Comparison of ENCODE assay signal across 8 cellular contexts in genomic region chr5:149962040-149962439, GRCh38. TPM values are rescaled to one million over a fixed set of nuclear protein-coding genes. Genes with fewer than 3 reads are reported as not detected.
DNase-seq lines count a peak whose midpoint lies in the region; ATAC-seq, FAIRE-seq and TF ChIP-seq lines count a peak whose summit lies in the region.

No MANE protein-coding gene starts in this region.

- ATAC-seq in HG03045 (IDR thresholded peaks at IDR 0.05; ENCODE audit: unreplicated experiment) (no peak), gastrocnemius medialis (no peak)

- no peaks in the 10 kb centered on the region for H3K9me3 ChIP-seq in adipocyte (ENCODE audit: control insufficient read depth, low read length)
- H3K9me3 ChIP-seq in kidney (ENCODE audit: control insufficient read depth in 1 of 2, low read length in 2 of 2) = no peaks in the 10 kb centered on the region
- no peaks in the 10 kb centered on the region for H3K9me3 ChIP-seq in gastrocnemius medialis

- H3K27ac ChIP-seq in kidney (ENCODE audit: low read depth in 2 of 2, low read length in 2 of 2) = no peak overlapping the region
- H3K27ac ChIP-seq in gastrocnemius medialis = no peak overlapping the region

- H3K27me3 ChIP-seq in adipocyte (replicated peaks; ENCODE audit: control insufficient read depth, insufficient read depth, low read length) (no peaks in the 10 kb centered on the region), gastrocnemius medialis (no peaks in the 10 kb centered on the region)

- CTCF ChIA-PET in activated naive CD4-positive, alpha-beta T cell treated with anti-CD3 and anti-CD28 coated beads, Interleukin-2, amount 10 ng/mL, durations not matched to agents 7 days and 5 days (lab: Charles Lee) = interaction anchor here (0.6 to 6.6 kb wide), 28 partner anchors 9 to 325 kb away, joined by 3 to 180 read pairs (median 4); partner anchors contain the start of gene TIGD6

- TF ChIP-seq CTCF in NB4 (IDR thresholded peaks at IDR 0.05; ENCODE audit: low read depth, low read length) (peak; percentile 36), kidney (IDR thresholded peaks at IDR 0.05; ENCODE audit: borderline replicate concordance, extremely low read depth, insufficient read depth) (peak; percentile 35), gastrocnemius medialis (IDR thresholded peaks at IDR 0.05 in 4 of 5, conservative IDR thresholded peaks at IDR 0.05 in 1 of 5) (peak in 2 of 5 experiments; percentile 14 to 24)

- no peak overlapping the region for H3K4me3 ChIP-seq in NB4 (ENCODE audit: low read depth, low read length)
- H3K4me3 ChIP-seq in adipocyte (ENCODE audit: low read length) = no peak overlapping the region
- no peak overlapping the region for H3K4me3 ChIP-seq in kidney (ENCODE audit: low read length in 2 of 2)
- no peak overlapping the region for H3K4me3 ChIP-seq in gastrocnemius medialis

- H3K9ac ChIP-seq in adipocyte (ENCODE audit: low read length) (no peak overlapping the region), kidney (ENCODE audit: low read length in 2 of 2) (no peak overlapping the region)

- peaks cover 7% of the 10 kb centered on the region for H3K4me1 ChIP-seq in adipocyte (ENCODE audit: control insufficient read depth, insufficient read depth, low read length)
- H3K4me1 ChIP-seq in kidney (ENCODE audit: control insufficient read depth in 1 of 2, insufficient read depth in 1 of 2, low read depth in 1 of 2, low read length in 2 of 2) = peaks cover 0 to 11% of the 10 kb centered on the region in 2 donors
- peaks cover 8 to 15% of the 10 kb centered on the region in 2 donors for H3K4me1 ChIP-seq in gastrocnemius medialis

- FAIRE-seq in kidney (lab: Jason Lieb, UNC) = no peak

- no peaks in the 10 kb centered on the region for H3K27me3 Mint-ChIP-seq in activated naive CD4-positive, alpha-beta T cell treated with anti-CD3 and anti-CD28 coated beads, Interleukin-2, amount 10 ng/mL, durations not matched to agents 7 days and 5 days

- H3K36me3 Mint-ChIP-seq in activated naive CD4-positive, alpha-beta T cell treated with anti-CD3 and anti-CD28 coated beads, Interleukin-2, amount 10 ng/mL, durations not matched to agents 7 days and 5 days = peaks cover 5% of the 10 kb centered on the region

- peaks cover 3% of the 10 kb centered on the region for H3K9me3 Mint-ChIP-seq in activated naive CD4-positive, alpha-beta T cell treated with anti-CD3 and anti-CD28 coated beads, Interleukin-2, amount 10 ng/mL, durations not matched to agents 7 days and 5 days

- TF ChIP-seq POLR2A in NB4 (IDR thresholded peaks at IDR 0.05; ENCODE audit: extremely low read depth, insufficient read length) (no peak), gastrocnemius medialis (IDR thresholded peaks at IDR 0.05) (no peak)

- intact Hi-C loops in kidney (cut with DNase I) = no loop called here
- intact Hi-C loops in gastrocnemius medialis (cut with DNase I; ENCODE audit: low total_unique reads) = loop anchor here (5.0 kb wide), 1 partner anchor 105 kb away; no protein-coding TSS in a partner anchor

- in situ Hi-C loops in gastrocnemius medialis (cut with MboI; ENCODE audit: low sequenced_read_pairs in 4 of 4) = no loop called here

- H3K27ac Mint-ChIP-seq in activated naive CD4-positive, alpha-beta T cell treated with anti-CD3 and anti-CD28 coated beads, Interleukin-2, amount 10 ng/mL, durations not matched to agents 7 days and 5 days = no peak overlapping the region

- H3K4me1 Mint-ChIP-seq in activated naive CD4-positive, alpha-beta T cell treated with anti-CD3 and anti-CD28 coated beads, Interleukin-2, amount 10 ng/mL, durations not matched to agents 7 days and 5 days = peaks cover 32% of the 10 kb centered on the region

- H3K4me3 Mint-ChIP-seq in activated naive CD4-positive, alpha-beta T cell treated with anti-CD3 and anti-CD28 coated beads, Interleukin-2, amount 10 ng/mL, durations not matched to agents 7 days and 5 days = peak overlapping the region; percentile 80

- no peaks in the 10 kb centered on the region for H3K36me3 ChIP-seq in adipocyte (ENCODE audit: control insufficient read depth, insufficient read depth, low read length, severe bottlenecking)
- no peaks in the 10 kb centered on the region for H3K36me3 ChIP-seq in kidney (ENCODE audit: control insufficient read depth in 1 of 2, insufficient read depth in 2 of 2, low read length in 2 of 2)
- no peaks in the 10 kb centered on the region for H3K36me3 ChIP-seq in gastrocnemius medialis

- no peak for DNase-seq in activated naive CD4-positive, alpha-beta T cell treated with anti-CD3 and anti-CD28 coated beads, Interleukin-2, amount 10 ng/mL, durations not matched to agents 7 days and 5 days
- no peak for DNase-seq in activated naive CD4-positive, alpha-beta T cell (lab: John Stamatoyannopoulos, UW)
- DNase-seq in NB4 (ENCODE audit: low read depth) = peak; percentile 55
- peak; percentile 78 for DNase-seq in adipocyte (ENCODE audit: low read depth)
- no peak for DNase-seq in kidney
- DNase-seq in T1000 (lab: John Stamatoyannopoulos, UW) = no peak
- no peak for DNase-seq in gastrocnemius medialis

RNA-seq across cellular contexts. Expression of gene SLC26A2, which starts 1.5 kb away (rescaled TPM):
- total RNA-seq in kidney = 18.4 TPM
- 2.2 TPM for polyA plus RNA-seq in kidney (ENCODE audit: insufficient read depth, low read depth, low replicate concordance)
- 1 to 10 TPM; 3.0 to 9.9 (median 6.9) TPM for total RNA-seq in gastrocnemius medialis

RNA-seq across cellular contexts. Expression of gene PDE6A, which starts 17.4 kb away (rescaled TPM):
- total RNA-seq in kidney = 0.03 TPM
- polyA plus RNA-seq in kidney (ENCODE audit: insufficient read depth, low read depth, low replicate concordance) = not detected
- not detected for total RNA-seq in gastrocnemius medialis

RNA-seq across cellular contexts. Expression of gene TIGD6, which starts 38.4 kb away (rescaled TPM):
- 6.0 TPM for total RNA-seq in kidney
- polyA plus RNA-seq in kidney (ENCODE audit: insufficient read depth, low read depth, low replicate concordance) = 7.0 TPM
- total RNA-seq in gastrocnemius medialis = 1 to 10 TPM in 3 of 4 donors, under 1 TPM in 1; 0.62 to 3.0 (median 2.3) TPM

RNA-seq across cellular contexts. Expression of gene HMGXB3, which starts 38.5 kb away (rescaled TPM):
- total RNA-seq in kidney (29.3 TPM), gastrocnemius medialis (10 to 100 TPM; 19.7 to 27.0 (median 23.9) TPM)
- 9.5 TPM for polyA plus RNA-seq in kidney (ENCODE audit: insufficient read depth, low read depth, low replicate concordance)

Comparison
In these comparisons a context has a peak if more than half of its experiments do, and no peak if none do; other contexts are left out.
1. DNase-seq: peak in NB4 (single experiment) and adipocyte (single experiment); none in activated naive CD4-positive, alpha-beta T cell treated with anti-CD3 and anti-CD28 coated beads, Interleukin-2, amount 10 ng/mL, durations not matched to agents 7 days and 5 days (single experiment), activated naive CD4-positive, alpha-beta T cell (0 of 4), kidney (single experiment), T1000 (single experiment) and gastrocnemius medialis (0 of 2).